16 cellular contexts compared by ENCODE assay signal in genomic region chr5:54384356-54384933, GRCh38.
DNase-seq lines count a peak whose midpoint lies in the region; ATAC-seq and TF ChIP-seq lines count a peak whose summit lies in the region.
"Had no signal": no experiment of that assay in that cellular context is flagged by ENCODE, and none has a peak within 500 bp of the region (broad histone marks: within the 10 kb centered on the region; RNA-seq: fewer than 3 reads in every experiment).

No MANE protein-coding gene starts in this region.

- ATAC-seq in sciatic nerve = peak; percentile 11
- no peak for ATAC-seq in GM18873 (IDR thresholded peaks at IDR 0.05; ENCODE audit: low FRiP score, unreplicated experiment)
- no peak for ATAC-seq in HG02759 (IDR thresholded peaks at IDR 0.05; ENCODE audit: unreplicated experiment)
- ATAC-seq: GM12878 had no signal

- CTCF ChIA-PET in Caco-2 (lab: Charles Lee) (interaction anchor here (0.6 to 1.4 kb wide), 4 partner anchors 35 to 81 kb away, joined by 3 to 4 read pairs (median 4); no protein-coding TSS in a partner anchor), RWPE1 (lab: Yijun Ruan, JAX) (no interaction called here)

- peak overlapping the region in 1 of 2 donors; percentile 15 for H3K9ac ChIP-seq in colonic mucosa (ENCODE audit: low read depth in 2 of 2, low read length in 2 of 2)

- no peaks in the 10 kb centered on the region for H3K27me3 Mint-ChIP-seq in Caco-2 (ENCODE audit: insufficient read depth, unreplicated experiment)

- DNase-seq in Caco-2 (peak; percentile 65 to 79), RWPE1 (ENCODE audit: low spot score) (no peak), colonic mucosa (peak; percentile 40), sciatic nerve (ENCODE audit: low spot score) (no peak), NCI-H187 (lab: John Stamatoyannopoulos, UW) (no peak)
- no peak for DNase-seq in activated CD8-positive, alpha-beta memory T cell treated with anti-CD3 and anti-CD28 coated beads, Interleukin-2, amount 50 U/mL, for 4 hours
- DNase-seq: Calu3; CD8-positive, alpha-beta memory T cell; DMS 273 treated with DMSO at 0.1 percent for 48 hours; GOT3; H9 had no signal

- peaks cover 8% of the 10 kb centered on the region for H3K36me3 Mint-ChIP-seq in Caco-2 (ENCODE audit: insufficient read depth, unreplicated experiment)
- H3K36me3 Mint-ChIP-seq: CD14-positive monocyte had no signal

- H3K4me3 ChIP-seq in Caco-2 (ENCODE audit: low read depth, low read length) = no peak overlapping the region
- no peak overlapping the region for H3K4me3 ChIP-seq in colonic mucosa
- H3K4me3 ChIP-seq: GM12878 had no signal

- H3K27ac ChIP-seq in RWPE1 (peak overlapping the region; percentile 73), colonic mucosa (no peak overlapping the region)

- H3K9me3 ChIP-seq in Caco-2 (no peaks in the 10 kb centered on the region; the same call in 1 of the 2 replicates), colonic mucosa (no peaks in the 10 kb centered on the region)

- POLR2A ChIA-PET in Caco-2 (lab: Charles Lee) (interaction anchor here (0.6 to 1.6 kb wide), 3 partner anchors 56 to 74 kb away, joined by 3 to 6 read pairs (median 4); partner anchors contain the start of gene ARL15), RWPE1 (lab: Yijun Ruan, JAX; ENCODE audit: low non-redundant PET) (no interaction called here)

- H3K4me1 ChIP-seq in Caco-2 (peaks cover 47% of the 10 kb centered on the region), colonic mucosa (no peaks in the 10 kb centered on the region)

- no peaks in the 10 kb centered on the region for H3K27me3 ChIP-seq in Caco-2 (replicated peaks; ENCODE audit: control insufficient read depth, insufficient read depth, low read length)
- no peaks in the 10 kb centered on the region for H3K27me3 ChIP-seq in colonic mucosa

- H3K36me3 ChIP-seq in Caco-2 (ENCODE audit: control insufficient read depth, insufficient read depth, low read length) = no peaks in the 10 kb centered on the region
- no peaks in the 10 kb centered on the region for H3K36me3 ChIP-seq in colonic mucosa

- intact Hi-C loops in Caco-2 (cut with micrococcal nuclease; ENCODE audit: unreplicated experiment) = loop anchor here (1.0 to 2.0 kb wide), 6 partner anchors 18 to 104 kb away; no protein-coding TSS in a partner anchor
- intact Hi-C loops in colonic mucosa (cut with DNase I) = no loop called here
- intact Hi-C loops in sciatic nerve (cut with DNase I) = no loop called here

- peaks cover 26% of the 10 kb centered on the region for H3K4me1 Mint-ChIP-seq in Caco-2 (ENCODE audit: low read depth, unreplicated experiment)
- H3K4me1 Mint-ChIP-seq: B cell; CD8-positive, alpha-beta memory T cell had no signal

- peak overlapping the region; percentile 42 for H3K4me3 Mint-ChIP-seq in Caco-2 (ENCODE audit: unreplicated experiment)
- H3K4me3 Mint-ChIP-seq: B cell; CD14-positive monocyte; CD8-positive, alpha-beta memory T cell; H9 had no signal

- H3K27ac Mint-ChIP-seq in Caco-2 (ENCODE audit: unreplicated experiment) = peak overlapping the region; percentile 86
- H3K27ac Mint-ChIP-seq: B cell; CD14-positive monocyte; CD8-positive, alpha-beta memory T cell; H9 had no signal

- no TSS peak for BruUV-seq in Caco-2 (replicated peaks; lab: Mats Ljungman, UMichigan)

- H3K9me3 Mint-ChIP-seq in Caco-2 (ENCODE audit: unreplicated experiment) = peaks cover under 1% of the 10 kb centered on the region
- H3K9me3 Mint-ChIP-seq: CD8-positive, alpha-beta memory T cell had no signal

- TF ChIP-seq CTCF in Caco-2 (IDR thresholded peaks at IDR 0.05; ENCODE audit: insufficient read depth in 1 of 2, low read depth in 1 of 2, low read length in 1 of 2, severe bottlenecking in 1 of 2, unreplicated experiment in 1 of 2) = no peak
- TF ChIP-seq CTCF in RWPE1 (conservative IDR thresholded peaks at IDR 0.05; ENCODE audit: low read depth) = no peak
- TF ChIP-seq CTCF in colonic mucosa (IDR thresholded peaks at IDR 0.05) = no peak

Comparison
In these comparisons a context has a peak if more than half of its experiments do, and no peak if none do; other contexts are left out.
1. DNase-seq: peak in Caco-2 (2 of 2) and colonic mucosa (single experiment); none in RWPE1 (single experiment), sciatic nerve (single experiment), activated CD8-positive, alpha-beta memory T cell treated with anti-CD3 and anti-CD28 coated beads, Interleukin-2, amount 50 U/mL, for 4 hours (single experiment) and NCI-H187 (0 of 2).